In the genomic region with DNA sequence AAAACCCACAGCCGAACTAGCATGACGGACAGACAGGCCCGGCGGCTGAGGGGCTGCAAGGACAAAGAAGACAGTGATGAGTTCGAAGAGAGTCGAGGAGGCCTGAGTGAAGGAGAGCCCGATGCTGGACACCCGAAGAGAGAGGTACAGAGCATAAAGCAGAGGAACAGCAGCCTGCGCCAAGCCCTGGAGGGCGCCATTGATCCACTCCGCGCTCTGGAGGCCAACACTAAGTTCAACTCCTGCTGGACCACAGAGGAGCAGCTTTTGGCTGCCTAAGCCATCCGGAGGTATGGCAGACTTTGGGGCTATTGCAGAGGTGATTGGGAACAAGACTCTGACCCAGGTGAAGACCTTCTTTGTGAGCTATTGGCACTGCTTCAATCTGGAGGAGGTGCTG, we compare ENCODE assay signal across 8 cellular contexts. TPM values are rescaled to one million over a fixed set of nuclear protein-coding genes. Genes with fewer than 3 reads are reported as not detected.
A peak's percentile ranks its signal among the peaks of the same experiment; 100 is the strongest.
DNase-seq lines count a peak whose midpoint lies in the region; ATAC-seq, FAIRE-seq and TF ChIP-seq lines count a peak whose summit lies in the region.

No MANE protein-coding gene starts in this region.

- no peak for DNase-seq in D721Med (ENCODE audit: insufficient read length, low spot score)
- peak; percentile 13 for DNase-seq in HT-29 (ENCODE audit: low spot score)
- peak; percentile 62 to 71 for DNase-seq in activated CD4-positive, alpha-beta T cell treated with anti-CD3 and anti-CD28 coated beads, Interleukin-2, amount 50 U/mL, for 48 hours
- DNase-seq in foreskin fibroblast, result peak in 1 of 2 donors; percentile 34
- peak; percentile 41 for DNase-seq in stimulated activated naive CD4-positive, alpha-beta T cell treated with Interleukin-2 at 50 U/mL for 16 hours (lab: John Stamatoyannopoulos, UW)
- no peak for DNase-seq in putamen (ENCODE audit: low spot score)
- DNase-seq in A172 (ENCODE audit: low spot score), result no peak

- ATAC-seq in HG02763 (IDR thresholded peaks at IDR 0.05; ENCODE audit: unreplicated experiment), result no peak

- H3K4me3 ChIP-seq in foreskin fibroblast (ENCODE audit: low read depth in 1 of 2, low read length in 2 of 2), result no peak overlapping the region

- FAIRE-seq in D721Med (lab: Jason Lieb, UNC), result no peak

- TF ChIP-seq CTCF in D721Med (IDR thresholded peaks at IDR 0.05; ENCODE audit: insufficient read depth, missing control alignments) (peak; percentile 31), foreskin fibroblast (IDR thresholded peaks at IDR 0.05; ENCODE audit: low read depth, low read length) (peak; percentile 29)

RNA-seq across cellular contexts. Expression of a gene that starts 7.8 kb away (rescaled TPM):
- 0.05 TPM in 1 of 2 replicates, not detected in the other for total RNA-seq in HT-29 (2014; rRNA removed; shearing (Covaris generic))
- 0.07 and 0.29 TPM in 2 replicates for total RNA-seq in A172 (2014; rRNA removed; shearing (Covaris generic))

Comparison
In these comparisons a context has a peak if more than half of its experiments do, and no peak if none do; other contexts are left out.
1. DNase-seq: peak in HT-29 (single experiment), activated CD4-positive, alpha-beta T cell treated with anti-CD3 and anti-CD28 coated beads, Interleukin-2, amount 50 U/mL, for 48 hours (2 of 2) and stimulated activated naive CD4-positive, alpha-beta T cell treated with Interleukin-2 at 50 U/mL for 16 hours (single experiment); none in D721Med (single experiment), putamen (single experiment) and A172 (single experiment).